ENCODE assay signal across 9 cellular contexts in genomic region chr15:75456710-75457109, GRCh38. TPM values are rescaled to one million over a fixed set of nuclear protein-coding genes. Genes with fewer than 3 reads are reported as not detected.
DNase-seq lines count a peak whose midpoint lies in the region; ATAC-seq and TF ChIP-seq lines count a peak whose summit lies in the region.
"Had no signal": no experiment of that assay in that cellular context is flagged by ENCODE, and none has a peak within 500 bp of the region (broad histone marks: within the 10 kb centered on the region; RNA-seq: fewer than 3 reads in every experiment).

No MANE protein-coding gene starts in this region.

- peaks cover 12% of the 10 kb centered on the region; the same call in 1 of the 2 replicates for H3K79me2 ChIP-seq in SK-N-SH (ENCODE audit: insufficient read depth)

- H3K27ac Mint-ChIP-seq in endodermal cell, result peak overlapping the region; percentile 91

- no peaks in the 10 kb centered on the region; the same call in 1 of the 2 replicates for H4K20me1 ChIP-seq in SK-N-SH (ENCODE audit: insufficient read depth)

- H3K36me3 ChIP-seq in SK-N-SH (replicated peaks in 1 of 2; ENCODE audit: control insufficient read depth in 1 of 2, insufficient read depth in 2 of 2, low read length in 1 of 2) (no peaks in the 10 kb centered on the region), endodermal cell (ENCODE audit: control insufficient read depth, insufficient read depth, low read length) (no peaks in the 10 kb centered on the region)
- H3K36me3 ChIP-seq: gastroesophageal sphincter had no signal

- no peak overlapping the region for H2AFZ ChIP-seq in SK-N-SH (ENCODE audit: low read depth)

- no peaks in the 10 kb centered on the region for H3K27me3 Mint-ChIP-seq in endodermal cell (ENCODE audit: insufficient read depth)

- POLR2A ChIA-PET in SK-N-SH (lab: Yijun Ruan, JAX), result no interaction called here

- H3K9ac ChIP-seq in SK-N-SH (peak overlapping the region; percentile 96), endodermal cell (ENCODE audit: extremely low read depth, low read length, poor library complexity, severe bottlenecking) (no peak overlapping the region)

- TF ChIP-seq CTCF in SK-N-SH (IDR thresholded peaks at IDR 0.05), result no peak
- no peak for TF ChIP-seq CTCF in endodermal cell (conservative IDR thresholded peaks at IDR 0.05)
- no peak for TF ChIP-seq CTCF in retinal pigment epithelial cell (conservative IDR thresholded peaks at IDR 0.05; ENCODE audit: low read depth, low read length)

- H3K4me3 ChIP-seq in SK-N-SH (ENCODE audit: low read depth in 2 of 2, low read length in 1 of 2) (peak overlapping the region; percentile 1 to 93; a peak in 2 of 4 replicates), endodermal cell (ENCODE audit: low read length) (peak overlapping the region; percentile 96), retinal pigment epithelial cell (ENCODE audit: low read length) (peak overlapping the region; percentile 91)

- H3K27ac ChIP-seq in SK-N-SH (ENCODE audit: low read depth in 2 of 2, low read length in 1 of 2) (peak overlapping the region in 1 of 2 experiments; percentile 96; a peak in 2 of 4 replicates), endodermal cell (ENCODE audit: low read depth, low read length) (no peak overlapping the region)

- H3K36me3 Mint-ChIP-seq in endodermal cell (ENCODE audit: low read depth), result peaks cover 2% of the 10 kb centered on the region

- no peak for ATAC-seq in SK-N-SH treated with all-trans-retinoic acid at 6 μM for 48 hours
- ATAC-seq: gastroesophageal sphincter had no signal

- peaks cover 17% of the 10 kb centered on the region for H3K4me1 Mint-ChIP-seq in endodermal cell

- no peaks in the 10 kb centered on the region for H3K27me3 ChIP-seq in SK-N-SH (ENCODE audit: insufficient read depth)
- no peaks in the 10 kb centered on the region for H3K27me3 ChIP-seq in endodermal cell (ENCODE audit: control insufficient read depth, insufficient read depth, low read length, poor library complexity, severe bottlenecking)
- H3K27me3 ChIP-seq: gastroesophageal sphincter had no signal

- TF ChIP-seq RAD21 in SK-N-SH (IDR thresholded peaks at IDR 0.05; ENCODE audit: low read length), result no peak

- H3K9me3 ChIP-seq in SK-N-SH, result no peaks in the 10 kb centered on the region
- no peaks in the 10 kb centered on the region for H3K9me3 ChIP-seq in endodermal cell (ENCODE audit: control insufficient read depth, low read length)
- H3K9me3 ChIP-seq: gastroesophageal sphincter had no signal

- peak overlapping the region; percentile 94 for H3K4me3 Mint-ChIP-seq in endodermal cell

- CTCF ChIA-PET in SK-N-SH (lab: Yijun Ruan, JAX), result interaction anchor here (3.7 kb wide), 1 partner anchor 89 kb away, joined by 19 read pairs; the partner anchor contains the start of gene MAN2C1

- no peaks in the 10 kb centered on the region for H3K9me2 ChIP-seq in SK-N-SH

- H3K4me2 ChIP-seq in SK-N-SH, result peak overlapping the region; percentile 98

- peaks cover 28% of the 10 kb centered on the region for H3F3A ChIP-seq in SK-N-SH (replicated peaks; ENCODE audit: insufficient read depth)

- WGBS in SK-N-SH (ENCODE audit: low lambda C conversion rate), result 83% methylated on average over 6 of the region's 6 CpGs
- WGBS in endodermal cell (ENCODE audit: insufficient coverage in 1 of 2, insufficient read length in 1 of 2), 2 experiments, result 62 to 72% methylated on average over 4 to 6 of the region's 6 CpGs

- H3K4me1 ChIP-seq in SK-N-SH (ENCODE audit: control insufficient read depth in 1 of 2, insufficient read depth in 2 of 2, low read depth in 1 of 2, low read length in 1 of 2), result peaks cover 0 to 16% of the 10 kb centered on the region in 2 experiments; a peak in 1 of 4 replicates
- peaks cover 5% of the 10 kb centered on the region for H3K4me1 ChIP-seq in endodermal cell (ENCODE audit: control insufficient read depth, insufficient read depth, low read length)

- DNase-seq in SK-N-SH (no peak), OCI-M1 (lab: John Stamatoyannopoulos, UW) (peak; percentile 28), endodermal cell (peak; percentile 58), retinal pigment epithelial cell (ENCODE audit: low read depth) (no peak), HCEC 1CT (no peak), dermis blood vessel endothelial cell (no peak)
- no peak for DNase-seq in central memory CD4-positive, alpha-beta T cell

- no peak for TF ChIP-seq EP300 in SK-N-SH (IDR thresholded peaks at IDR 0.05; ENCODE audit: borderline replicate concordance in 1 of 2, low read depth in 1 of 2, low read length in 1 of 2)

- no peaks in the 10 kb centered on the region for H3K9me3 Mint-ChIP-seq in endodermal cell

TF ChIP-seq in SK-N-SH, 30 proteins besides CTCF, POLR2A, EP300 and RAD21:
- TF ChIP-seq IRF3 (IDR thresholded peaks at IDR 0.05; ENCODE audit: low read depth, low read length), result no peak
- TF ChIP-seq USF1 (IDR thresholded peaks at IDR 0.05; ENCODE audit: borderline replicate concordance, low read depth), result no peak
- TF ChIP-seq MAX (IDR thresholded peaks at IDR 0.05; ENCODE audit: low read depth), result no peak
- TF ChIP-seq CHD2 (IDR thresholded peaks at IDR 0.05; ENCODE audit: low read length, partially characterized antibody), result no peak
- TF ChIP-seq RCOR1 (IDR thresholded peaks at IDR 0.05; ENCODE audit: low read length), result no peak
- TF ChIP-seq EZH2phosphoT487 (IDR thresholded peaks at IDR 0.05; ENCODE audit: borderline replicate concordance, low read depth), result no peak

TF ChIP-seq in SK-N-SH treated with all-trans-retinoic acid at 6 μM for 48 hours, 23 proteins besides CTCF, POLR2A, EP300 and RAD21 (continues in another document):
- TF ChIP-seq ZNF8 (CRISPR knock-in tag; IDR thresholded peaks at IDR 0.05) (no peak), GLIS3 (CRISPR knock-in tag; IDR thresholded peaks at IDR 0.05) (no peak), TOX (CRISPR knock-in tag; IDR thresholded peaks at IDR 0.05; ENCODE audit: borderline replicate concordance) (no peak), PPARA (CRISPR knock-in tag; IDR thresholded peaks at IDR 0.05; ENCODE audit: borderline replicate concordance) (no peak), PATZ1 (CRISPR knock-in tag; IDR thresholded peaks at IDR 0.05; ENCODE audit: borderline replicate concordance) (no peak), TCF4 (CRISPR knock-in tag; IDR thresholded peaks at IDR 0.05; ENCODE audit: borderline replicate concordance) (no peak), CSDC2 (CRISPR knock-in tag; IDR thresholded peaks at IDR 0.05) (no peak), CSRNP3 (CRISPR knock-in tag; IDR thresholded peaks at IDR 0.05) (no peak), TSHZ2 (CRISPR knock-in tag; IDR thresholded peaks at IDR 0.05) (no peak), ARNTL (CRISPR knock-in tag; IDR thresholded peaks at IDR 0.05; ENCODE audit: borderline replicate concordance, low read depth) (no peak)

RNA-seq across cellular contexts. Expression of gene SIN3A, which starts 5.2 kb away (rescaled TPM):
- polyA plus RNA-seq in SK-N-SH (2012; rRNA removed), result 32.2 and 38.3 TPM in 2 replicates
- polyA plus RNA-seq in SK-N-SH (2012; cell fraction: cytosol; rRNA removed), result 21.6 and 24.8 TPM in 2 replicates
- 25.4 and 35.6 TPM in 2 replicates for polyA plus RNA-seq in SK-N-SH (2012; cell fraction: nucleus; rRNA removed)
- total RNA-seq in endodermal cell (100 to 1,000 TPM; 119 to 123 TPM), dermis blood vessel endothelial cell (32.0 and 40.8 TPM in 2 replicates)
- 56.8 TPM for polyA plus RNA-seq in endodermal cell (2013, experiment 1 of 2)
- polyA plus RNA-seq in endodermal cell (2013, experiment 2 of 2), result 56.4 TPM

Comparison
In these comparisons a context has a peak if more than half of its experiments do, and no peak if none do; other contexts are left out.
1. DNase-seq: peak in OCI-M1 (single experiment) and endodermal cell (single experiment); none in SK-N-SH (single experiment), retinal pigment epithelial cell (single experiment), central memory CD4-positive, alpha-beta T cell (single experiment), HCEC 1CT (single experiment) and dermis blood vessel endothelial cell (single experiment).
2. Peak in every context shown above with its lines, with median percentiles within 50 percentile points of each other: H3K4me3 ChIP-seq.